27 cellular contexts compared by ENCODE assay signal in the genomic region with DNA sequence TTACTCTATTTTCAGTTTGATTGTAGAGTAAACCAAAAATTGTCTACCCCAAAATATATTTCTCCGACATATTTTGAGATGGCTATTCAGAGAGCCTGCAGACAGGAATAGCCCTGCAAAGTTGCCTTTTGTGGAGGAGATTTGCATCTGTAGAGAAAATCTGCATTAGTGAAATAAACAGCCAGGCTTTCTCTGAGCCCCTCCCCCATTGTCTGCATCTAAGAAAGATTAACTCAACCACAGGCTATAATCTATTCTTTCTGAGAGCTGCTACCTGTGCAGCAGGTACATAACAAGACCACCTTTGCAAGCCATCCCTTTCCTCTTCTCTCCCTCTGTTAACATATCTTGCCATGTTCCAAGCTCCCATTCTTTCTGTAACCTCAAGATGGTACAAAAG.
"Had no signal": no experiment of that assay in that cellular context is flagged by ENCODE, and none has a peak within 500 bp of the region (broad histone marks: within the 10 kb centered on the region; RNA-seq: fewer than 3 reads in every experiment).

No MANE protein-coding gene starts in this region.

- H3K36me3 Mint-ChIP-seq: neural progenitor cell; stimulated activated naive B cell treated with anti-CD40 and anti-IgM and Interleukin-4, amounts not matched to agents 10 μg/mL and 1 μg/mL and 100 μg/mL, for 72 hours had no signal

- H3K27me3 ChIP-seq: esophagus squamous epithelium, heart right ventricle, left lung, neural progenitor cell, right lobe of liver, vagina had no signal

- FAIRE-seq: endometrium, islet of Langerhans, small intestine had no signal

- H3K4me2 ChIP-seq: neural progenitor cell had no signal

- H3K79me2 ChIP-seq: parathyroid adenoma had no signal

- H3K9ac ChIP-seq: neural progenitor cell, parathyroid adenoma had no signal

- H3K4me3 Mint-ChIP-seq: effector memory CD8-positive, alpha-beta T cell; naive thymus-derived CD4-positive, alpha-beta T cell; nephron; neural progenitor cell; stimulated activated naive B cell treated with anti-CD40 and anti-IgM and Interleukin-4, amounts not matched to agents 10 μg/mL and 1 μg/mL and 100 μg/mL, for 72 hours; stimulated activated naive CD8-positive, alpha-beta T cell treated with anti-CD3 and anti-CD28 coated beads, Interleukin-15, Interleukin-2, amounts not matched to agents 100 ng/mL and 50 ng/mL, for 24 hours had no signal

- H3K4me1 ChIP-seq: esophagus squamous epithelium, heart right ventricle, left lung, neural progenitor cell, parathyroid adenoma, right lobe of liver, vagina had no signal

- H3K27ac ChIP-seq: esophagus squamous epithelium, heart right ventricle, left lung, neural progenitor cell, parathyroid adenoma, right lobe of liver, vagina had no signal

- H3K27me3 Mint-ChIP-seq: effector memory CD8-positive, alpha-beta T cell; progenitor cell of endocrine pancreas; stimulated activated naive B cell treated with anti-CD40 and anti-IgM and Interleukin-4, amounts not matched to agents 10 μg/mL and 1 μg/mL and 100 μg/mL, for 72 hours; stimulated activated naive CD8-positive, alpha-beta T cell treated with anti-CD3 and anti-CD28 coated beads, Interleukin-15, Interleukin-2, amounts not matched to agents 100 ng/mL and 50 ng/mL, for 24 hours had no signal

- H3K27ac Mint-ChIP-seq: effector memory CD8-positive, alpha-beta T cell; naive thymus-derived CD4-positive, alpha-beta T cell; nephron; neural progenitor cell; progenitor cell of endocrine pancreas; stimulated activated naive B cell treated with anti-CD40 and anti-IgM and Interleukin-4, amounts not matched to agents 10 μg/mL and 1 μg/mL and 100 μg/mL, for 72 hours; stimulated activated naive CD8-positive, alpha-beta T cell treated with anti-CD3 and anti-CD28 coated beads, Interleukin-15, Interleukin-2, amounts not matched to agents 100 ng/mL and 50 ng/mL, for 24 hours had no signal

- H3K4me3 ChIP-seq: esophagus squamous epithelium, heart right ventricle, left lung, neural progenitor cell, right lobe of liver, vagina had no signal

- H3K9me3 ChIP-seq: esophagus squamous epithelium, right lobe of liver had no signal

- H3K4me1 Mint-ChIP-seq: naive thymus-derived CD4-positive, alpha-beta T cell; nephron; neural progenitor cell; stimulated activated naive B cell treated with anti-CD40 and anti-IgM and Interleukin-4, amounts not matched to agents 10 μg/mL and 1 μg/mL and 100 μg/mL, for 72 hours had no signal

- H2AFZ ChIP-seq: neural progenitor cell, parathyroid adenoma had no signal

- H3K36me3 ChIP-seq: esophagus squamous epithelium, heart right ventricle, left lung, neural progenitor cell, right lobe of liver, vagina had no signal

- DNase-seq: cortex of kidney; effector memory CD8-positive, alpha-beta T cell; erythroblast; esophagus squamous epithelium; foreskin melanocyte; glutamatergic neuron; heart right ventricle; hippocampal formation; left cardiac atrium; left lung; mesenchymal stem cell; midbrain; naive thymus-derived CD4-positive, alpha-beta T cell; right lobe of liver; small intestine; stimulated activated CD4-positive, alpha-beta T cell treated with anti-CD3 and anti-CD28 coated beads, Interleukin-15, amount 100 ng/mL, for 24 hours; stimulated activated CD4-positive, alpha-beta T cell treated with anti-CD3 and anti-CD28 coated beads, Interleukin-2, amount 100 ng/mL, for 48 hours; stimulated activated naive B cell treated with anti-CD40 and anti-IgM and Interleukin-4, amounts not matched to agents 10 μg/mL and 1 μg/mL and 100 μg/mL, for 72 hours; trophoblast cell had no signal

- ATAC-seq: effector memory CD8-positive, alpha-beta T cell; heart right ventricle; left cardiac atrium; left lung; naive thymus-derived CD4-positive, alpha-beta T cell; right lobe of liver; stimulated activated naive B cell treated with anti-CD40 and anti-IgM and Interleukin-4, amounts not matched to agents 10 μg/mL and 1 μg/mL and 100 μg/mL, for 72 hours had no signal
